In the genomic region with DNA sequence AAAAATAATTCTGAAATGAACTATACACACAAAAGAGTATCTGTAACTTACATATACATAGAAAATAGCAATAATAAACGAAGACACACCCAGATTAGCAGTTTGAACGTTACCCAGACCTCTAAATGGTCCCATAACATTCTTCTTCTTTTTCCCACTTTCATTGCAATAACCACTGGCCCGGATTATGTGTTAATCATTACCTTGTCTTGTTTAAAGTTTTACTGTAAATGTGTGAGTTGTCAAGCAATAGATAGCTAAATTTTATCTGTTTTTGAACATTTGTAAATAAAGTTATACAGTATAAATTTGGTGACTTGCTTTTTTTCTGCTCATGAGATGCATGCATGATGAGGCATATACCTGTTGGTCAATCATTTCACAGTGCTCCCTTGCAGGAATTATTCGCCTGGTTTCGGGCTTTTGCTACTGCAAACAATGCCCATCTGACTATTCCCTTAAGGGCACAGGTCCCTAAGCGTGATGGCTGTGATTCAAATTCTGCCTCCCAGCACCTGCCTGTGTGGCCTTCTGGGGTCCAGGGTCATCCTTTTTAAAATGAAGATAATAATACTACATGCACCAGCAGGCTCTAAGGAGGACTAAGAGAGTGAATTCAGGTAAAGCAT, we compare ENCODE assay signal across 12 cellular contexts.
"Had no signal": no experiment of that assay in that cellular context is flagged by ENCODE, and none has a peak within 500 bp of the region (broad histone marks: within the 10 kb centered on the region; RNA-seq: fewer than 3 reads in every experiment).

No MANE protein-coding gene starts in this region.

- DNase-seq: activated B cell treated with CpG ODN at 0.5 μM for 24 hours; activated CD4-positive, alpha-beta T cell treated with anti-CD3 and anti-CD28 coated beads, Interleukin-2, amount 10 ng/mL, durations not matched to agents 7 days and 5 days; activated effector memory CD4-positive, alpha-beta T cell treated with Interleukin-2 at 50 U/mL for 16 hours; activated T-cell treated with anti-CD3 and anti-CD28 coated beads, Interleukin-2, amount 50 U/mL, for 1 hour; cerebellar nuclear complex; left ventricle myocardium inferior; mesendoderm; sigmoid colon; stomach; uterus had no signal

- H3K4me3 ChIP-seq: left ventricle myocardium inferior, sigmoid colon, stomach, uterus had no signal

- H3K4me1 Mint-ChIP-seq: activated B cell treated with CpG ODN at 0.5 μM for 24 hours; activated naive CD4-positive, alpha-beta T cell treated with anti-CD3 and anti-CD28 coated beads, Interleukin-2, amount 50 U/mL, for 24 hours had no signal

- H3K9me3 ChIP-seq: left ventricle myocardium inferior, sigmoid colon, stomach, uterus had no signal

- H3K9me3 Mint-ChIP-seq: activated naive CD4-positive, alpha-beta T cell treated with anti-CD3 and anti-CD28 coated beads, Interleukin-2, amount 50 U/mL, for 24 hours had no signal

- H3K4me1 ChIP-seq: uterus had no signal

- H3K36me3 ChIP-seq: left ventricle myocardium inferior, sigmoid colon, stomach, uterus had no signal

- H3K4me3 Mint-ChIP-seq: activated B cell treated with CpG ODN at 0.5 μM for 24 hours; activated CD4-positive, alpha-beta T cell treated with anti-CD3 and anti-CD28 coated beads, Interleukin-2, amount 10 ng/mL, durations not matched to agents 7 days and 5 days; activated naive CD4-positive, alpha-beta T cell treated with anti-CD3 and anti-CD28 coated beads, Interleukin-2, amount 50 U/mL, for 24 hours had no signal

- H3K27me3 ChIP-seq: sigmoid colon, stomach, uterus had no signal

- H3K27ac ChIP-seq: left ventricle myocardium inferior, sigmoid colon, uterus had no signal

- H3K27ac Mint-ChIP-seq: activated B cell treated with CpG ODN at 0.5 μM for 24 hours; activated CD4-positive, alpha-beta T cell treated with anti-CD3 and anti-CD28 coated beads, Interleukin-2, amount 10 ng/mL, durations not matched to agents 7 days and 5 days; activated naive CD4-positive, alpha-beta T cell treated with anti-CD3 and anti-CD28 coated beads, Interleukin-2, amount 50 U/mL, for 24 hours; progenitor cell of endocrine pancreas had no signal

- H3K27me3 Mint-ChIP-seq: activated naive CD4-positive, alpha-beta T cell treated with anti-CD3 and anti-CD28 coated beads, Interleukin-2, amount 50 U/mL, for 24 hours had no signal
